ENCODE assay signal across 1 cellular context in genomic region chr2:48715042-48715899, GRCh38.
TF ChIP-seq lines count a peak whose summit lies in the region.

No MANE protein-coding gene starts in this region.

TF ChIP-seq in K562, 482 proteins besides CTCF, POLR2A, EP300 and RAD21 (continued from another document and continues in another):
- 0 out of 2 replicates have a peak, but pooled peaks have one; percentile 47 for TF ChIP-seq ZNF395 (CRISPR knock-in tag; IDR thresholded peaks at IDR 0.05)
- TF ChIP-seq ZNF23 (CRISPR knock-in tag; IDR thresholded peaks at IDR 0.05), result no peak
- peak; percentile 27; the same call in 1 of the 2 replicates for TF ChIP-seq BHLHE40 (IDR thresholded peaks at IDR 0.05; ENCODE audit: low read length)
- TF ChIP-seq RFX7 (CRISPR knock-in tag; IDR thresholded peaks at IDR 0.05), result no peak
- TF ChIP-seq ZNF445 (CRISPR knock-in tag; IDR thresholded peaks at IDR 0.05; ENCODE audit: low read depth), result no peak
- TF ChIP-seq ZNF778 (CRISPR knock-in tag; IDR thresholded peaks at IDR 0.05), result no peak
- TF ChIP-seq, protein P1, sequence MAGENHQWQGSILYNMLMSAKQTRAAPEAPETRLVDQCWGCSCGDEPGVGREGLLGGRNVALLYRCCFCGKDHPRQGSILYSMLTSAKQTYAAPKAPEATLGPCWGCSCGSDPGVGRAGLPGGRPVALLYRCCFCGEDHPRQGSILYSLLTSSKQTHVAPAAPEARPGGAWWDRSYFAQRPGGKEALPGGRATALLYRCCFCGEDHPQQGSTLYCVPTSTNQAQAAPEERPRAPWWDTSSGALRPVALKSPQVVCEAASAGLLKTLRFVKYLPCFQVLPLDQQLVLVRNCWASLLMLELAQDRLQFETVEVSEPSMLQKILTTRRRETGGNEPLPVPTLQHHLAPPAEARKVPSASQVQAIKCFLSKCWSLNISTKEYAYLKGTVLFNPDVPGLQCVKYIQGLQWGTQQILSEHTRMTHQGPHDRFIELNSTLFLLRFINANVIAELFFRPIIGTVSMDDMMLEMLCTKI (IDR thresholded peaks at IDR 0.05; ENCODE audit: partially characterized antibody), result no peak
- TF ChIP-seq, protein P2, sequence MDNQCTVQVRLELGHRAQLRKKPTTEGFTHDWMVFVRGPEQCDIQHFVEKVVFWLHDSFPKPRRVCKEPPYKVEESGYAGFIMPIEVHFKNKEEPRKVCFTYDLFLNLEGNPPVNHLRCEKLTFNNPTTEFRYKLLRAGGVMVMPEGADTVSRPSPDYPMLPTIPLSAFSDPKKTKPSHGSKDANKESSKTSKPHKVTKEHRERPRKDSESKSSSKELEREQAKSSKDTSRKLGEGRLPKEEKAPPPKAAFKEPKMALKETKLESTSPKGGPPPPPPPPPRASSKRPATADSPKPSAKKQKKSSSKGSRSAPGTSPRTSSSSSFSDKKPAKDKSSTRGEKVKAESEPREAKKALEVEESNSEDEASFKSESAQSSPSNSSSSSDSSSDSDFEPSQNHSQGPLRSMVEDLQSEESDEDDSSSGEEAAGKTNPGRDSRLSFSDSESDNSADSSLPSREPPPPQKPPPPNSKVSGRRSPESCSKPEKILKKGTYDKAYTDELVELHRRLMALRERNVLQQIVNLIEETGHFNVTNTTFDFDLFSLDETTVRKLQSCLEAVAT (IDR thresholded peaks at IDR 0.05), result no peak
- no peak for TF ChIP-seq ZNF280A (IDR thresholded peaks at IDR 0.05; ENCODE audit: low read depth, partially characterized antibody)
- no peak for TF ChIP-seq ZNF77 (CRISPR knock-in tag; IDR thresholded peaks at IDR 0.05)
- no peak for TF ChIP-seq BRD4 (IDR thresholded peaks at IDR 0.05)
- TF ChIP-seq KDM4B (IDR thresholded peaks at IDR 0.05; ENCODE audit: borderline replicate concordance in 2 of 2, low read depth in 1 of 2), result no peak
- no peak for TF ChIP-seq ZEB2 (IDR thresholded peaks at IDR 0.05)
- no peak for TF ChIP-seq ZZZ3 (IDR thresholded peaks at IDR 0.05)
- TF ChIP-seq MED1 (CRISPR knock-in tag; IDR thresholded peaks at IDR 0.05; ENCODE audit: borderline replicate concordance), result no peak
- no peak for TF ChIP-seq SMAD1 (IDR thresholded peaks at IDR 0.05; ENCODE audit: low read depth, low read length, partially characterized antibody)
- no peak for TF ChIP-seq CBX1 (IDR thresholded peaks at IDR 0.05; ENCODE audit: low read depth)
- TF ChIP-seq TRIM28 (IDR thresholded peaks at IDR 0.05), result no peak
- 0 out of 2 replicates have a peak, but pooled peaks have one; percentile 45 for TF ChIP-seq ZNF766 (CRISPR knock-in tag; conservative IDR thresholded peaks at IDR 0.05)
- TF ChIP-seq ZNF764 (CRISPR knock-in tag; IDR thresholded peaks at IDR 0.05; ENCODE audit: low read depth), result no peak
- no peak for TF ChIP-seq OTX1 (CRISPR knock-in tag; IDR thresholded peaks at IDR 0.05)
- no peak for TF ChIP-seq ADNP (tag; IDR thresholded peaks at IDR 0.05)
- TF ChIP-seq CC2D1A (IDR thresholded peaks at IDR 0.05), result no peak
- TF ChIP-seq, protein P3, sequence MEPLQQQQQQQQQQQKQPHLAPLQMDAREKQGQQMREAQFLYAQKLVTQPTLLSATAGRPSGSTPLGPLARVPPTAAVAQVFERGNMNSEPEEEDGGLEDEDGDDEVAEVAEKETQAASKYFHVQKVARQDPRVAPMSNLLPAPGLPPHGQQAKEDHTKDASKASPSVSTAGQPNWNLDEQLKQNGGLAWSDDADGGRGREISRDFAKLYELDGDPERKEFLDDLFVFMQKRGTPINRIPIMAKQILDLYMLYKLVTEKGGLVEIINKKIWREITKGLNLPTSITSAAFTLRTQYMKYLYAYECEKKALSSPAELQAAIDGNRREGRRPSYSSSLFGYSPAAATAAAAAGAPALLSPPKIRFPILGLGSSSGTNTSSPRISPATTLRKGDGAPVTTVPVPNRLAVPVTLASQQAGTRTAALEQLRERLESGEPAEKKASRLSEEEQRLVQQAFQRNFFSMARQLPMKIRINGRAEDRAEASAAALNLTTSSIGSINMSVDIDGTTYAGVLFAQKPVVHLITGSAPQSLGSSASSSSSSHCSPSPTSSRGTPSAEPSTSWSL (CRISPR knock-in tag; IDR thresholded peaks at IDR 0.05; ENCODE audit: borderline replicate concordance), result no peak
- TF ChIP-seq ZNF518B (CRISPR knock-in tag; IDR thresholded peaks at IDR 0.05), result no peak
- no peak for TF ChIP-seq SRSF9 (IDR thresholded peaks at IDR 0.05; ENCODE audit: borderline replicate concordance, low read depth, low read length)
- TF ChIP-seq CBFA2T3 (IDR thresholded peaks at IDR 0.05), result no peak
- TF ChIP-seq MEIS2 (IDR thresholded peaks at IDR 0.05; ENCODE audit: partially characterized antibody), result peak; percentile 55
- peak; percentile 36; the same call in 1 of the 2 replicates for TF ChIP-seq NFIC (IDR thresholded peaks at IDR 0.05)
- no peak for TF ChIP-seq ZNF609 (CRISPR knock-in tag; IDR thresholded peaks at IDR 0.05; ENCODE audit: borderline replicate concordance)
- no peak for TF ChIP-seq SAFB (IDR thresholded peaks at IDR 0.05; ENCODE audit: borderline replicate concordance, low read depth, low read length)
- TF ChIP-seq SREBF1 (IDR thresholded peaks at IDR 0.05; ENCODE audit: borderline replicate concordance, low read depth, low read length), result no peak
- TF ChIP-seq ZMIZ1 (IDR thresholded peaks at IDR 0.05; ENCODE audit: low read depth in 2 of 2, low read length in 2 of 2), result no peak
- no peak for TF ChIP-seq POU5F1 (IDR thresholded peaks at IDR 0.05; ENCODE audit: borderline replicate concordance, low read depth, low read length, partially characterized antibody)
- TF ChIP-seq TSHZ1 (CRISPR knock-in tag; IDR thresholded peaks at IDR 0.05), result no peak
- TF ChIP-seq FOXJ2 (tag; IDR thresholded peaks at IDR 0.05), result peak; percentile 42; the same call in 1 of the 2 replicates
- no peak for TF ChIP-seq COPS2 (conservative IDR thresholded peaks at IDR 0.05)
